Comparison of ENCODE assay signal across 4 cellular contexts in genomic region chr5:171413993-171414392, GRCh38. TPM values are rescaled to one million over a fixed set of nuclear protein-coding genes. Genes with fewer than 3 reads are reported as not detected.
"Had no signal": no experiment of that assay in that cellular context is flagged by ENCODE, and none has a peak within 500 bp of the region (broad histone marks: within the 10 kb centered on the region; RNA-seq: fewer than 3 reads in every experiment).

No MANE protein-coding gene starts in this region.

RNA-seq across cellular contexts. Expression of gene FGF18, which starts 5.5 kb away (rescaled TPM):
- total RNA-seq: dermis blood vessel endothelial cell had no signal
- polyA plus RNA-seq: immature natural killer cell; mammary epithelial cell; naive thymus-derived CD4-positive, alpha-beta T cell had no signal
